In the genomic region with DNA sequence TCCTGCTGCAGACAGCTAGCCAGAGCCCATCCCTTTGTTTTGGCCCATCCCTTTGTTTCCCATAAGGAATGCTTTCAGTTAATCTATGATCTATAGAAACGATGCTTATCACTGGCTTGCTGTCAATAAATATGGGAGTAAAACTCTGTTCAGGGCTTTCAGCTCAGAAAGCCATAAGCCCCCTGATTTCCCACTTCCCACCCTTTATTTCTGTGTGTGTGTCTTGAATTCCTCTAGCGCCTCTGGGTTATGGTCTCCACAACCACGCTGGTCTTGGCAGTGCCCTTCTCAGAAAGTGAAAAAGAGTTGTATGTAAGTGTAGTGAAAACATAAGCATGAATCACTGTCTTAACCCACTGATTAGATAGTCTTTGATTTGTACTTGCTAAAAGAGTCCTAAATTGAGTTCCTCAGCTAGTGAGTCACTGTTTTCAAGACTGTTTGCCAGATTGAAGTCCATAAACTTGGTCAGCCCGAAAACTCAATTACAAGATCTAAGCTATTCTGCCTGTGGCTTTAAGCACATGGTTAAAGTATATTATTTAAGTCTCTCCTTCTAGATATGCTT, we compare ENCODE assay signal across 17 cellular contexts. TPM values are rescaled to one million over a fixed set of nuclear protein-coding genes. Genes with fewer than 3 reads are reported as not detected.
DNase-seq lines count a peak whose midpoint lies in the region; ATAC-seq, FAIRE-seq and TF ChIP-seq lines count a peak whose summit lies in the region.
"Had no signal": no experiment of that assay in that cellular context is flagged by ENCODE, and none has a peak within 500 bp of the region (broad histone marks: within the 10 kb centered on the region; RNA-seq: fewer than 3 reads in every experiment).

No MANE protein-coding gene starts in this region.

- TF ChIP-seq CTCF in retinal pigment epithelial cell (conservative IDR thresholded peaks at IDR 0.05; ENCODE audit: low read depth, low read length) (no peak), type B pancreatic cell (conservative IDR thresholded peaks at IDR 0.05) (no peak)

- peaks cover 18% of the 10 kb centered on the region for H3K36me3 Mint-ChIP-seq in activated CD4-positive, alpha-beta T cell treated with anti-CD3 and anti-CD28 coated beads, Interleukin-2, amount 10 ng/mL, durations not matched to agents 24 days and 14 days (ENCODE audit: low read depth)
- H3K36me3 Mint-ChIP-seq in type B pancreatic cell: no peaks in the 10 kb centered on the region

- no peak overlapping the region for H3K4me3 Mint-ChIP-seq in activated CD4-positive, alpha-beta T cell treated with anti-CD3 and anti-CD28 coated beads, Interleukin-2, amount 10 ng/mL, durations not matched to agents 24 days and 14 days
- no peak overlapping the region for H3K4me3 Mint-ChIP-seq in type B pancreatic cell
- H3K4me3 Mint-ChIP-seq: endodermal cell had no signal

- H3K27me3 Mint-ChIP-seq in activated CD4-positive, alpha-beta T cell treated with anti-CD3 and anti-CD28 coated beads, Interleukin-2, amount 10 ng/mL, durations not matched to agents 24 days and 14 days: peaks cover 28% of the 10 kb centered on the region
- H3K27me3 Mint-ChIP-seq in type B pancreatic cell: peaks cover 30% of the 10 kb centered on the region

- H3K9me3 Mint-ChIP-seq in activated CD4-positive, alpha-beta T cell treated with anti-CD3 and anti-CD28 coated beads, Interleukin-2, amount 10 ng/mL, durations not matched to agents 24 days and 14 days: peaks cover 27% of the 10 kb centered on the region
- H3K9me3 Mint-ChIP-seq in type B pancreatic cell: peaks cover 11% of the 10 kb centered on the region

- intact Hi-C loops in activated CD4-positive, alpha-beta T cell treated with anti-CD3 and anti-CD28 coated beads, Interleukin-2, amount 10 ng/mL, durations not matched to agents 24 days and 14 days (cut with micrococcal nuclease): no loop called here

- no peak for ATAC-seq in GM18517 (IDR thresholded peaks at IDR 0.05; ENCODE audit: unreplicated experiment)
- ATAC-seq: K562, right lobe of liver had no signal

- H3K4me1 Mint-ChIP-seq in activated CD4-positive, alpha-beta T cell treated with anti-CD3 and anti-CD28 coated beads, Interleukin-2, amount 10 ng/mL, durations not matched to agents 24 days and 14 days: peaks cover 11% of the 10 kb centered on the region
- H3K4me1 Mint-ChIP-seq in type B pancreatic cell (ENCODE audit: unreplicated experiment): no peaks in the 10 kb centered on the region
- H3K4me1 Mint-ChIP-seq: endodermal cell had no signal

- H3K27ac Mint-ChIP-seq in activated CD4-positive, alpha-beta T cell treated with anti-CD3 and anti-CD28 coated beads, Interleukin-2, amount 10 ng/mL, durations not matched to agents 24 days and 14 days: no peak overlapping the region
- no peak overlapping the region for H3K27ac Mint-ChIP-seq in type B pancreatic cell
- H3K27ac Mint-ChIP-seq: endodermal cell had no signal

- FAIRE-seq in HTR-8/SVneo (lab: Jason Lieb, UNC): no peak
- FAIRE-seq: D721Med had no signal

- peak; percentile 48 for DNase-seq in activated CD4-positive, alpha-beta T cell treated with anti-CD3 and anti-CD28 coated beads, Interleukin-2, amount 10 ng/mL, durations not matched to agents 24 days and 14 days
- no peak for DNase-seq in activated CD4-positive, alpha-beta T cell treated with anti-CD3 and anti-CD28 coated beads for 4 hours
- peak; percentile 14 for DNase-seq in RKO (ENCODE audit: low spot score)
- peak; percentile 17 for DNase-seq in fibroblast of gingiva (ENCODE audit: low read depth)
- DNase-seq in retinal pigment epithelial cell (ENCODE audit: low read depth): peak; percentile 19
- DNase-seq in type B pancreatic cell (ENCODE audit: extremely low spot score, unreplicated experiment): no peak
- no peak for DNase-seq in HTR-8/SVneo (ENCODE audit: insufficient read length, low spot score)
- DNase-seq: activated CD8-positive, alpha-beta memory T cell treated with anti-CD3 and anti-CD28 coated beads, Interleukin-2, amount 50 U/mL, for 4 hours; endodermal cell; H7; right lobe of liver had no signal

- H3K4me3 ChIP-seq in retinal pigment epithelial cell (ENCODE audit: low read length): no peak overlapping the region
- H3K4me3 ChIP-seq: ascending aorta, K562, right lobe of liver had no signal

RNA-seq across cellular contexts. Expression of gene CCR2, which starts 18.9 kb away (rescaled TPM):
- total RNA-seq in activated CD4-positive, alpha-beta T cell treated with anti-CD3 and anti-CD28 coated beads, Interleukin-2, amount 10 ng/mL, durations not matched to agents 24 days and 14 days: 6.1 and 6.8 TPM in 2 replicates
- not detected in 2 replicates for total RNA-seq in type B pancreatic cell (ENCODE audit: low replicate concordance)
- total RNA-seq: A673, endodermal cell, H7, K562, OCI-LY7 had no signal

RNA-seq across cellular contexts. Expression of gene CCR5, which starts 35.8 kb away (rescaled TPM):
- 1.7 and 2.3 TPM in 2 replicates for total RNA-seq in activated CD4-positive, alpha-beta T cell treated with anti-CD3 and anti-CD28 coated beads, Interleukin-2, amount 10 ng/mL, durations not matched to agents 24 days and 14 days
- total RNA-seq in type B pancreatic cell (ENCODE audit: low replicate concordance): 0.12 and 0.22 TPM in 2 replicates
- total RNA-seq: A673, ascending aorta, endodermal cell, H7, K562, OCI-LY7 had no signal

Comparison
In these comparisons a context has a peak if more than half of its experiments do, and no peak if none do; other contexts are left out.
1. DNase-seq: peak in activated CD4-positive, alpha-beta T cell treated with anti-CD3 and anti-CD28 coated beads, Interleukin-2, amount 10 ng/mL, durations not matched to agents 24 days and 14 days (single experiment), RKO (single experiment), fibroblast of gingiva (single experiment) and retinal pigment epithelial cell (single experiment); none in activated CD4-positive, alpha-beta T cell treated with anti-CD3 and anti-CD28 coated beads for 4 hours (0 of 2), type B pancreatic cell (single experiment) and HTR-8/SVneo (single experiment).